Comparison of ENCODE assay signal across 5 cellular contexts in the genomic region with DNA sequence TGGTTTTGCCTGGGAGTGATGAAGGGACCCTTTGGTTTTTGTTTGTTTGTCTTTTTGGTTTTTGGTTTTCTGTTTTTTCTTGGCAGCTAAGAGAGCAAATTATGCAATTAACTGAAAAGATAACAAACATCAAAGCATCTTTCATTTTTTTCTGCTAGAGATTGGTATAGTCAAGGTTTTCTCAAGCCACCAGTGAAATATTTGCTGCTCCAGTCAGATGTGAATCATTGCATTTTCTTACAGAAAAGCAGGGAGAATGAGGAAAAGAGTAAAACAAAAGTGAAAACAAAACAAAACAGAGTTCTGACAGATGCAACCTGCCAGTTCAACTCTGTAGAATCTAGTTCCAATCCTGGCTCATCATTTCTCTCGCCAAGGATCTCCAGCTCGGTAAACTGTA.
"Had no signal": no experiment of that assay in that cellular context is flagged by ENCODE, and none has a peak within 500 bp of the region (broad histone marks: within the 10 kb centered on the region; RNA-seq: fewer than 3 reads in every experiment).

No MANE protein-coding gene starts in this region.

- DNase-seq: H9, HCEC 1CT, KBM-7 had no signal

- ATAC-seq: GM23338, HepG2 had no signal
